8 cellular contexts compared by ENCODE assay signal in the genomic region with DNA sequence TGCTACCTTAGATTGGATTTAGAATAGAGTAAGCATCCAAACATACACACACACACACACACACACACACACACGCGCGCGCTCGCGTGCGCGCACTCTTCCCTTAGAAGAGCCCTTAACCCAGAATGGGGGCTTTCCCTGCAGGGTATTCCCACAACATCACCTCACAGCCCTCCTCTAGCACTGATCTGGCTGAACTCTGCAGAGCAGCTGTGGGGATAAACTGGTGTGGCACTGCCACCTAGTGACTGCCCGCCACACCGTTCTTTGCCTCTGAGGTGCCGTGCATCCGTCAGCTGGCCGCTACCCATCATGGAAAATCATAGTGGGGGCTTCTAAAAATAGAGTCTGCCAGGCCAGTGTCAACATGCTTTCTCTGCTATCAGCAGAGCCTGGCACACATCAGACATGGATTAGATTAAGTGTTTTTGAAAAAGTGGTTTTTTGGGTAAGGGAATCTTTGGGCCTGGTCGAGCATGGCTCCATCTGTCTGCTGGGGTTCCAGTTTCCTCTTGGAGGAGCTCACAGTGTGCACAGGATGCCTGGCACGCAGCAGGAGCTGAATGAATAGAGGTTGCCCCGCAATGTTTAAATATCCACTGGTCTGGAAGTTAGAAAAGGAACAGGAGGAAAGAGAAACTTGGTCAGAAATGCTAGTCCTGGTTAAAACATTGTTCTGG.
DNase-seq lines count a peak whose midpoint lies in the region; ATAC-seq, FAIRE-seq and TF ChIP-seq lines count a peak whose summit lies in the region.

No MANE protein-coding gene starts in this region.

- H3K4ac ChIP-seq in H1 (replicated peaks; ENCODE audit: insufficient read length, low read depth, low read length): no peak overlapping the region

- H3K9me3 Mint-ChIP-seq in stimulated activated naive B cell treated with anti-CD40 and anti-IgM and Interleukin-4, amounts not matched to agents 10 μg/mL and 1 μg/mL and 100 μg/mL, for 72 hours: no peaks in the 10 kb centered on the region

- 19% methylated on average over 16 of the region's 16 CpGs; no CpG with 5 or more reads in 1 of the 2 experiments for WGBS in H1 (ENCODE audit: extremely low coverage in 1 of 2, insufficient coverage in 1 of 2, insufficient read length in 1 of 2, insufficient replicate concordance in 2 of 2, low coverage in 1 of 2, low lambda C conversion rate in 2 of 2, missing lambda C conversion rate in 1 of 2), 2 experiments

- H2BK5ac ChIP-seq in H1 (ENCODE audit: low read depth, low read length): no peak overlapping the region

- no peak overlapping the region for H2BK120ac ChIP-seq in H1 (replicated peaks; ENCODE audit: low read depth, low read length)

- no peak for TF ChIP-seq EP300 in H1 (IDR thresholded peaks at IDR 0.05; ENCODE audit: borderline replicate concordance in 1 of 2, low read depth in 2 of 2, low read length in 2 of 2)

- peaks cover 18 to 19% of the 10 kb centered on the region in 2 donors for H3K27me3 Mint-ChIP-seq in stimulated activated naive B cell treated with anti-CD40 and anti-IgM and Interleukin-4, amounts not matched to agents 10 μg/mL and 1 μg/mL and 100 μg/mL, for 72 hours

- no peak overlapping the region for H3K4me3 ChIP-seq in WI38 (ENCODE audit: low read depth, low read length)
- peak overlapping the region in 1 of 4 experiments; percentile 11; a peak in 1 of 8 replicates for H3K4me3 ChIP-seq in H1 (ENCODE audit: extremely low read depth in 1 of 4, insufficient read depth in 2 of 4, low read depth in 3 of 4, low read length in 4 of 4)

- peak overlapping the region in 1 of 2 experiments; percentile 25; a peak in 2 of 4 replicates for H3K4me2 ChIP-seq in H1 (ENCODE audit: insufficient read depth in 1 of 2, low read depth in 2 of 2, low read length in 2 of 2)

- no peak overlapping the region for H3K56ac ChIP-seq in H1 (replicated peaks; ENCODE audit: insufficient read length, low read depth, low read length)

- CTCF ChIA-PET in H1 (lab: Charles Lee; ENCODE audit: partially characterized antibody): interaction anchor here (0.6 to 10.6 kb wide), 54 partner anchors 11 to 835 kb away, joined by 3 to 176 read pairs (median 4); partner anchors contain the start of gene KCNN2

- peak; percentile 92 to 93 for TF ChIP-seq RAD21 in H1 (IDR thresholded peaks at IDR 0.05 in 1 of 2, conservative IDR thresholded peaks at IDR 0.05 in 1 of 2; ENCODE audit: low read depth in 2 of 2, low read length in 2 of 2)

- peak; percentile 97 for ATAC-seq in GM18499 (IDR thresholded peaks at IDR 0.05; ENCODE audit: insufficient read depth, unreplicated experiment)
- peak; percentile 99 for ATAC-seq in HG02763 (IDR thresholded peaks at IDR 0.05; ENCODE audit: unreplicated experiment)
- ATAC-seq in stimulated activated naive B cell treated with anti-CD40 and anti-IgM and Interleukin-4, amounts not matched to agents 10 μg/mL and 1 μg/mL and 100 μg/mL, for 72 hours (replicated peaks): peak; percentile 96 to 98

- no peak overlapping the region for H3K18ac ChIP-seq in H1 (ENCODE audit: extremely low read depth, low read length)

- DNase-seq in AG20443 (ENCODE audit: low spot score) (peak; percentile 87), NCI-H1092 treated with DMSO at 0.1 percent for 48 hours (lab: John Stamatoyannopoulos, UW) (peak; percentile 55), H1 (ENCODE audit: low read depth in 1 of 2, low spot score in 2 of 2) (peak; percentile 43 to 78), midbrain (lab: John Stamatoyannopoulos, UW) (peak; percentile 82)
- DNase-seq in stimulated activated naive B cell treated with anti-CD40 and anti-IgM and Interleukin-4, amounts not matched to agents 10 μg/mL and 1 μg/mL and 100 μg/mL, for 72 hours: peak; percentile 63

- H2AK5ac ChIP-seq in H1 (ENCODE audit: low read depth, low read length): no peak overlapping the region

- peak; percentile 75 for FAIRE-seq in H1 (lab: Jason Lieb, UNC)

- no peak overlapping the region for H2BK12ac ChIP-seq in H1 (ENCODE audit: low read depth, low read length)

- H3K27ac Mint-ChIP-seq in stimulated activated naive B cell treated with anti-CD40 and anti-IgM and Interleukin-4, amounts not matched to agents 10 μg/mL and 1 μg/mL and 100 μg/mL, for 72 hours: peak overlapping the region; percentile 75

- H3K27me3 ChIP-seq in H1 (replicated peaks in 1 of 4; ENCODE audit: control insufficient read depth in 3 of 4, extremely low read depth in 1 of 4, insufficient read depth in 3 of 4, low read length in 3 of 4): no peaks in the 10 kb centered on the region

- no peaks in the 10 kb centered on the region for H3K36me3 Mint-ChIP-seq in stimulated activated naive B cell treated with anti-CD40 and anti-IgM and Interleukin-4, amounts not matched to agents 10 μg/mL and 1 μg/mL and 100 μg/mL, for 72 hours

- no peak overlapping the region for H4K5ac ChIP-seq in H1 (ENCODE audit: insufficient read length, low read depth, low read length)

- peaks cover 2 to 4% of the 10 kb centered on the region in 2 experiments for H4K20me1 ChIP-seq in H1 (replicated peaks in 1 of 2; ENCODE audit: control insufficient read depth in 1 of 2, insufficient read depth in 2 of 2, low read length in 2 of 2)

- no peak overlapping the region for H3K27ac ChIP-seq in H1 (ENCODE audit: low read depth, low read length)

- 0 out of 8 replicates have a peak, but pooled peaks cover 0 to 3% (median 0%) of the 10 kb centered on the region in 4 experiments for H3K36me3 ChIP-seq in H1 (ENCODE audit: control insufficient read depth in 2 of 4, insufficient read depth in 4 of 4, low read length in 3 of 4)

- no peak overlapping the region for H3K23ac ChIP-seq in H1 (ENCODE audit: insufficient read length)

- peaks cover 6 to 8% of the 10 kb centered on the region in 2 donors for H3K4me1 Mint-ChIP-seq in stimulated activated naive B cell treated with anti-CD40 and anti-IgM and Interleukin-4, amounts not matched to agents 10 μg/mL and 1 μg/mL and 100 μg/mL, for 72 hours

- H2BK20ac ChIP-seq in H1 (ENCODE audit: low read length): no peak overlapping the region

- no peaks in the 10 kb centered on the region for H3K9me3 ChIP-seq in H1 (ENCODE audit: insufficient read depth in 2 of 2, low read depth in 1 of 2, low read length in 1 of 2)

- H4K91ac ChIP-seq in H1 (replicated peaks; ENCODE audit: insufficient read length, low read length): no peak overlapping the region

- POLR2A ChIA-PET in H1 (lab: Charles Lee; ENCODE audit: partially characterized antibody): interaction anchor here (1.6 to 4.5 kb wide), 2 partner anchors 88 to 90 kb away, joined by 4 to 18 read pairs; partner anchors contain the start of gene KCNN2

- no peak overlapping the region for H2AFZ ChIP-seq in H1 (ENCODE audit: low read length)

- no peaks in the 10 kb centered on the region for H3K23me2 ChIP-seq in H1 (ENCODE audit: low read depth, low read length)

- H2BK15ac ChIP-seq in H1 (ENCODE audit: low read length): no peak overlapping the region

- H3K4me1 ChIP-seq in H1 (replicated peaks in 1 of 4; ENCODE audit: control insufficient read depth in 3 of 4, insufficient read depth in 4 of 4, low read length in 3 of 4): peaks cover 4 to 18% (median 15%) of the 10 kb centered on the region in 4 experiments; a peak in 6 of 7 replicates

- no peak overlapping the region for H3K9ac ChIP-seq in H1 (replicated peaks in 1 of 4; ENCODE audit: extremely low read depth in 1 of 4, low read depth in 3 of 4, low read length in 3 of 4)

- H3K79me2 ChIP-seq in H1 (ENCODE audit: control insufficient read depth in 1 of 2, insufficient read depth in 2 of 2, low read length in 2 of 2): peaks cover 0 to 97% of the 10 kb centered on the region in 2 experiments; a peak in 3 of 4 replicates

- H3K14ac ChIP-seq in H1 (ENCODE audit: insufficient read length): no peak overlapping the region

- H3K79me1 ChIP-seq in H1 (ENCODE audit: low read depth, low read length): no peaks in the 10 kb centered on the region; the same call in 1 of the 2 replicates

- peak; percentile 89 for TF ChIP-seq CTCF in WI38 (IDR thresholded peaks at IDR 0.05; ENCODE audit: low read depth, low read length)
- TF ChIP-seq CTCF in H1 (IDR thresholded peaks at IDR 0.05; ENCODE audit: control extremely low read depth in 1 of 3, insufficient read depth in 1 of 3, low read depth in 1 of 3, low read length in 3 of 3): peak; percentile 86 to 98 (median 93)

- H3K4me3 Mint-ChIP-seq in stimulated activated naive B cell treated with anti-CD40 and anti-IgM and Interleukin-4, amounts not matched to agents 10 μg/mL and 1 μg/mL and 100 μg/mL, for 72 hours: no peak overlapping the region

- no peak overlapping the region for H4K8ac ChIP-seq in H1 (ENCODE audit: extremely low read depth, insufficient read depth, low read length)

- no peak for TF ChIP-seq POLR2A in H1 (IDR thresholded peaks at IDR 0.05; ENCODE audit: control extremely low read depth in 1 of 2, low read depth in 2 of 2, low read length in 2 of 2)

TF ChIP-seq in H1, 55 proteins besides CTCF, POLR2A, EP300 and RAD21 (continues in another document):
- no peak for TF ChIP-seq CBX8 (IDR thresholded peaks at IDR 0.05; ENCODE audit: borderline replicate concordance, low read depth, low read length)
